In the genomic region with DNA sequence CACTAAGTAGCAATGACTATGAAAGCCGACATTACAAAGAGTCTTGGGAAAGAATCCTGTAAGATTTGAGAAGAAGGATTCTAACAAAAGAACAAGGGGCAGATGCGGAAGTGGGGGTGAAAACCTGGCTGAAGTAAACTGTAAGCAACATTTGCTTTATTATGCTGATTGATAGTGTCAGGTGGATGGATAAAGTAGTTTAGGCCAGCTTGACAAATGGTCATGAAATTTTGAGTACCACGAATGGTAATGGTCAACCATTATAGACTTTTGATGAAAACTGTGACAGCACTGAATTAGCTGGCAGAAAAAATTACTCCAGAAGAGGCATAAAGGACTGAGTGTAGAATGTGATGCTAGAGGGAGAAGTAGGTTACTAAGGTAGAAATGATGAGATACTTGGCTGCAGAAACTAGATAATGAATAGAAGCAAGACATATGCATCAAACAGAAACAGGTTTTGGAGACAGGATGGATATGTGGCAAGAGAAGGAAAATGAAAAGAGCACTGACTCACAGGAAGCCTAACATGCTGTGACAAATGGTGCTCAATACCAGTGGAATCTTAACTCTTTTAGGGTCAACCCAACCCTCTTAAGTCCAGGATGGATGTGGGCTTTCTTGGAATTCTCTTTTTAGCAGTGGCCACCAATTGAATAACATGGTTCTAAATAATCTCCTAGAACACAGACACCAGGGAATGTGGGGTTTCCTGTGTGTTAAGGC, we compare ENCODE assay signal across 11 cellular contexts. TPM values are rescaled to one million over a fixed set of nuclear protein-coding genes. Genes with fewer than 3 reads are reported as not detected.
DNase-seq lines count a peak whose midpoint lies in the region; ATAC-seq, FAIRE-seq and TF ChIP-seq lines count a peak whose summit lies in the region.
"Had no signal": no experiment of that assay in that cellular context is flagged by ENCODE, and none has a peak within 500 bp of the region (broad histone marks: within the 10 kb centered on the region; RNA-seq: fewer than 3 reads in every experiment).

No MANE protein-coding gene starts in this region.

- H4K8ac ChIP-seq in trophoblast cell (ENCODE audit: low read depth, low read length): no peak overlapping the region

- H3K27ac ChIP-seq in trophoblast cell (ENCODE audit: low read depth, low read length) (peak overlapping the region; percentile 19), left lung (no peak overlapping the region)
- H3K27ac ChIP-seq: KMS-11, suprapubic skin had no signal

- H3K14ac ChIP-seq in trophoblast cell (ENCODE audit: low read length): no peak overlapping the region

- no peak overlapping the region for H2BK120ac ChIP-seq in trophoblast cell (ENCODE audit: insufficient read depth, low read length, poor library complexity)

- H3K9ac ChIP-seq in trophoblast cell (ENCODE audit: low read length): no peak overlapping the region
- H3K9ac ChIP-seq: KMS-11 had no signal

- H3K9me3 ChIP-seq in trophoblast cell (ENCODE audit: insufficient read depth, low read depth, low read length) (peaks cover 4% of the 10 kb centered on the region), left lung (no peaks in the 10 kb centered on the region)
- H3K9me3 ChIP-seq: suprapubic skin had no signal

- H3K79me1 ChIP-seq in trophoblast cell (ENCODE audit: low read length): no peaks in the 10 kb centered on the region

- TF ChIP-seq CTCF in left lung (IDR thresholded peaks at IDR 0.05): no peak

- H3K23ac ChIP-seq in trophoblast cell (ENCODE audit: low read length): no peak overlapping the region

- no peaks in the 10 kb centered on the region for H3K79me2 ChIP-seq in trophoblast cell (ENCODE audit: control insufficient read depth, insufficient read depth, low read length, poor library complexity)

- no peak for DNase-seq in GM18507 (ENCODE audit: extremely low spot score, insufficient read length, low read depth)
- peak; percentile 13 for DNase-seq in NCI-H226
- DNase-seq in cerebellar cortex (ENCODE audit: low spot score): peak; percentile 41
- no peak for DNase-seq in trophoblast cell
- no peak for DNase-seq in left lung
- DNase-seq in DMS53 treated with DMSO at 0.1 percent for 48 hours (lab: John Stamatoyannopoulos, UW; ENCODE audit: unreplicated experiment): no peak
- DNase-seq: NCI-H524, T-helper 17 cell had no signal

- H3K36me3 ChIP-seq in trophoblast cell (ENCODE audit: control insufficient read depth in 1 of 2, insufficient read depth in 2 of 2, low read length in 2 of 2): peaks cover 2 to 7% of the 10 kb centered on the region in 2 experiments
- H3K36me3 ChIP-seq in left lung: peaks cover 0 to 18% of the 10 kb centered on the region in 2 donors

- WGBS in trophoblast cell (ENCODE audit: extremely low coverage, insufficient coverage, insufficient read length): no CpG with 5 or more reads among the region's 3 CpGs

- H2BK12ac ChIP-seq in trophoblast cell (ENCODE audit: low read length): no peak overlapping the region

- H3K4ac ChIP-seq in trophoblast cell (ENCODE audit: low read depth, low read length): no peak overlapping the region

- intact Hi-C loops in left lung (cut with DNase I): no loop called here

- H2BK5ac ChIP-seq in trophoblast cell (ENCODE audit: low read depth, low read length, poor library complexity): no peak overlapping the region

- H3K4me1 ChIP-seq in trophoblast cell (ENCODE audit: control insufficient read depth in 1 of 2, insufficient read depth in 2 of 2, low read length in 2 of 2) (peaks cover 0 to 5% of the 10 kb centered on the region in 2 experiments), left lung (peaks cover under 1 to 42% of the 10 kb centered on the region in 2 donors)

- no peak overlapping the region for H3K18ac ChIP-seq in trophoblast cell (ENCODE audit: low read length)

- H2AK5ac ChIP-seq in trophoblast cell (ENCODE audit: low read length): no peak overlapping the region

- no peaks in the 10 kb centered on the region for H3K27me3 ChIP-seq in trophoblast cell (ENCODE audit: insufficient read depth, low read length)
- no peaks in the 10 kb centered on the region for H3K27me3 ChIP-seq in left lung
- H3K27me3 ChIP-seq: suprapubic skin had no signal

- H3K4me3 ChIP-seq in trophoblast cell (ENCODE audit: low read depth, low read length) (no peak overlapping the region), left lung (no peak overlapping the region)
- H3K4me3 ChIP-seq: suprapubic skin had no signal

- H3K4me2 ChIP-seq in trophoblast cell (ENCODE audit: low read length): no peak overlapping the region
- H3K4me2 ChIP-seq: KMS-11 had no signal

- H4K91ac ChIP-seq in trophoblast cell (ENCODE audit: low read depth, low read length): no peak overlapping the region

- no peak overlapping the region for H2AFZ ChIP-seq in trophoblast cell (ENCODE audit: insufficient read depth, low read length, poor library complexity)

- ATAC-seq in HG03097 (IDR thresholded peaks at IDR 0.05; ENCODE audit: low FRiP score, unreplicated experiment) (no peak), left lung (no peak)
- ATAC-seq: T-helper 17 cell had no signal

- peak; percentile 46 for FAIRE-seq in GM18507 (lab: Jason Lieb, UNC)

- H4K12ac ChIP-seq in trophoblast cell (ENCODE audit: low read depth, low read length): no peak overlapping the region

RNA-seq across cellular contexts. Expression of a gene that starts 6.8 kb away (rescaled TPM):
- 4.4 and 4.9 TPM in 2 replicates for polyA plus RNA-seq in trophoblast cell (2013)
- total RNA-seq in left lung: 10 to 100 TPM in 1 of 2 donors, 1 to 10 TPM in 1; 9.6 to 10.5 TPM

Comparison
In these comparisons a context has a peak if more than half of its experiments do, and no peak if none do; other contexts are left out.
1. DNase-seq: peak in NCI-H226 (single experiment) and cerebellar cortex (single experiment); none in GM18507 (single experiment), trophoblast cell (0 of 2), left lung (0 of 2) and DMS53 treated with DMSO at 0.1 percent for 48 hours (single experiment).